ENCODE assay signal across 2 cellular contexts in genomic region chr11:117203069-117203407, GRCh38.
TF ChIP-seq lines count a peak whose summit lies in the region.

No MANE protein-coding gene starts in this region.

TF ChIP-seq in HepG2, 621 proteins besides CTCF, POLR2A, EP300 and RAD21:
- TF ChIP-seq SP5 (CRISPR knock-in tag; IDR thresholded peaks at IDR 0.05; ENCODE audit: borderline replicate concordance, low read depth) = no peak
- no peak for TF ChIP-seq KDM5B (CRISPR knock-in tag; IDR thresholded peaks at IDR 0.05; ENCODE audit: borderline replicate concordance)
- TF ChIP-seq AGO2 (optimal IDR thresholded peaks at IDR 0.05; ENCODE audit: low read depth, low read length) = peak; percentile 63

TF ChIP-seq in WTC11, 78 proteins besides CTCF, POLR2A, EP300 and RAD21:
- no peak for TF ChIP-seq ELF4 (CRISPR knock-in tag; IDR thresholded peaks at IDR 0.05; ENCODE audit: low read depth)
- TF ChIP-seq, protein P1, sequence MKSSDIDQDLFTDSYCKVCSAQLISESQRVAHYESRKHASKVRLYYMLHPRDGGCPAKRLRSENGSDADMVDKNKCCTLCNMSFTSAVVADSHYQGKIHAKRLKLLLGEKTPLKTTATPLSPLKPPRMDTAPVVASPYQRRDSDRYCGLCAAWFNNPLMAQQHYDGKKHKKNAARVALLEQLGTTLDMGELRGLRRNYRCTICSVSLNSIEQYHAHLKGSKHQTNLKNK (CRISPR knock-in tag; IDR thresholded peaks at IDR 0.05) = no peak
- no peak for TF ChIP-seq CREM (CRISPR knock-in tag; IDR thresholded peaks at IDR 0.05)
